ENCODE assay signal across 9 cellular contexts in genomic region chr11:96013459-96014213, GRCh38.
DNase-seq lines count a peak whose midpoint lies in the region; FAIRE-seq lines count a peak whose summit lies in the region.
"Had no signal": no experiment of that assay in that cellular context is flagged by ENCODE, and none has a peak within 500 bp of the region (broad histone marks: within the 10 kb centered on the region; RNA-seq: fewer than 3 reads in every experiment).

No MANE protein-coding gene starts in this region.

- H3K9ac ChIP-seq in subcutaneous abdominal adipose tissue (ENCODE audit: low read length in 5 of 5): no peak overlapping the region

- H3K36me3 Mint-ChIP-seq in T-helper 1 cell treated with Interleukin-12 subunit alpha and Interleukin-12 subunit beta and Interleukin-4 antibody, amounts not matched to agents 30 μg/mL and 1 μg/mL, for 36 hours (ENCODE audit: low read depth): no peaks in the 10 kb centered on the region

- peak overlapping the region; percentile 67 for H3K27ac Mint-ChIP-seq in T-helper 1 cell treated with Interleukin-12 subunit alpha and Interleukin-12 subunit beta and Interleukin-4 antibody, amounts not matched to agents 30 μg/mL and 1 μg/mL, for 36 hours

- H3K4me1 Mint-ChIP-seq in T-helper 1 cell treated with Interleukin-12 subunit alpha and Interleukin-12 subunit beta and Interleukin-4 antibody, amounts not matched to agents 30 μg/mL and 1 μg/mL, for 36 hours (ENCODE audit: low read depth): peaks cover 42% of the 10 kb centered on the region

- H3K27me3 Mint-ChIP-seq in T-helper 1 cell treated with Interleukin-12 subunit alpha and Interleukin-12 subunit beta and Interleukin-4 antibody, amounts not matched to agents 30 μg/mL and 1 μg/mL, for 36 hours (ENCODE audit: low read depth): no peaks in the 10 kb centered on the region

- no peaks in the 10 kb centered on the region for H3K9me3 Mint-ChIP-seq in T-helper 1 cell treated with Interleukin-12 subunit alpha and Interleukin-12 subunit beta and Interleukin-4 antibody, amounts not matched to agents 30 μg/mL and 1 μg/mL, for 36 hours

- H3K9me3 ChIP-seq in effector memory CD4-positive, alpha-beta T cell (ENCODE audit: control insufficient read depth, low read length): no peaks in the 10 kb centered on the region
- H3K9me3 ChIP-seq in subcutaneous abdominal adipose tissue (ENCODE audit: control insufficient read depth in 5 of 5, low read length in 5 of 5): no peaks in the 10 kb centered on the region

- peak overlapping the region; percentile 70 for H3K27ac ChIP-seq in effector memory CD4-positive, alpha-beta T cell (ENCODE audit: insufficient read depth, low read length, poor library complexity, severe bottlenecking)
- H3K27ac ChIP-seq in subcutaneous abdominal adipose tissue (ENCODE audit: low read depth, low read length): peak overlapping the region; percentile 6

- no peaks in the 10 kb centered on the region for H3K36me3 ChIP-seq in effector memory CD4-positive, alpha-beta T cell (ENCODE audit: control insufficient read depth, insufficient read depth, low read length)
- no peaks in the 10 kb centered on the region for H3K36me3 ChIP-seq in subcutaneous abdominal adipose tissue (ENCODE audit: control insufficient read depth in 5 of 5, insufficient read depth in 5 of 5, low read length in 5 of 5)

- H3K4me1 ChIP-seq in effector memory CD4-positive, alpha-beta T cell (ENCODE audit: control insufficient read depth, insufficient read depth, low read length, poor library complexity, severe bottlenecking): peaks cover 43% of the 10 kb centered on the region
- peaks cover 0 to 22% (median 11%) of the 10 kb centered on the region in 5 donors for H3K4me1 ChIP-seq in subcutaneous abdominal adipose tissue (ENCODE audit: control insufficient read depth in 5 of 5, insufficient read depth in 5 of 5, low read length in 5 of 5)

- peak; percentile 4 for DNase-seq in activated naive CD4-positive, alpha-beta T cell treated with Interleukin-2 at 50 U/mL for 16 hours
- DNase-seq in activated naive CD4-positive, alpha-beta T cell treated with anti-CD3 and anti-CD28 coated beads, Interleukin-2, amount 50 U/mL, for 16 hours: no peak
- DNase-seq in effector memory CD4-positive, alpha-beta T cell: no peak
- DNase-seq in effector CD8-positive, alpha-beta T cell (lab: John Stamatoyannopoulos, UW): no peak
- DNase-seq in HTR-8/SVneo (ENCODE audit: insufficient read length, low spot score) (no peak), DMS 273 treated with DMSO at 0.1 percent for 48 hours (lab: John Stamatoyannopoulos, UW) (no peak)
- DNase-seq: NCI-H2029 had no signal

- no peak for FAIRE-seq in HTR-8/SVneo (lab: Jason Lieb, UNC)

- H3K27me3 ChIP-seq in effector memory CD4-positive, alpha-beta T cell (replicated peaks; ENCODE audit: control insufficient read depth, insufficient read depth, low read length, poor library complexity, severe bottlenecking): no peaks in the 10 kb centered on the region
- H3K27me3 ChIP-seq in subcutaneous abdominal adipose tissue (ENCODE audit: control insufficient read depth in 5 of 5, insufficient read depth in 4 of 5, low read length in 5 of 5): no peaks in the 10 kb centered on the region

- peak overlapping the region; percentile 31 for H3K4me3 ChIP-seq in effector memory CD4-positive, alpha-beta T cell (ENCODE audit: insufficient read depth, low read depth, low read length, poor library complexity, severe bottlenecking)
- H3K4me3 ChIP-seq in subcutaneous abdominal adipose tissue (ENCODE audit: low read depth in 1 of 5, low read length in 5 of 5): no peak overlapping the region

- H3K4me3 Mint-ChIP-seq in T-helper 1 cell treated with Interleukin-12 subunit alpha and Interleukin-12 subunit beta and Interleukin-4 antibody, amounts not matched to agents 30 μg/mL and 1 μg/mL, for 36 hours: peak overlapping the region; percentile 53
